Comparison of ENCODE assay signal across 12 cellular contexts in genomic region chr1:163202833-163203451, GRCh38. TPM values are rescaled to one million over a fixed set of nuclear protein-coding genes. Genes with fewer than 3 reads are reported as not detected.
DNase-seq lines count a peak whose midpoint lies in the region; ATAC-seq and TF ChIP-seq lines count a peak whose summit lies in the region.
"Had no signal": no experiment of that assay in that cellular context is flagged by ENCODE, and none has a peak within 500 bp of the region (broad histone marks: within the 10 kb centered on the region; RNA-seq: fewer than 3 reads in every experiment).

RGS5 (minus strand) TSS chr1:163202916; CDS start chr1:163202835, 81 bp downstream.

- CTCF ChIA-PET in IMR-90 (lab: Yijun Ruan, JAX), result interaction anchor here (1.7 kb wide), 1 partner anchor 28 kb away, joined by 7 read pairs; no protein-coding TSS in a partner anchor

- POLR2A ChIA-PET in IMR-90 (lab: Charles Lee; ENCODE audit: unreplicated experiment), result no interaction called here

- peak; percentile 40 for DNase-seq in IMR-90
- no peak for DNase-seq in lung (ENCODE audit: low spot score)
- DNase-seq in thoracic aorta (ENCODE audit: low spot score), result no peak
- no peak for DNase-seq in activated T-cell treated with anti-CD3 and anti-CD28 coated beads, Interleukin-2, amount 50 U/mL, for 1 hour
- no peak for DNase-seq in right lobe of liver
- DNase-seq: activated CD4-positive, alpha-beta T cell treated with anti-CD3 and anti-CD28 coated beads for 48 hours; effector CD8-positive, alpha-beta T cell; HCEC 1CT; NCI-H1930 had no signal

- peak within 1 kb of the TSS; percentile 83 for H4K91ac ChIP-seq in IMR-90 (ENCODE audit: insufficient read depth, low read depth, low read length)

- no peaks in the 10 kb centered on the region for H3K36me3 ChIP-seq in IMR-90 (ENCODE audit: control insufficient read depth, insufficient read depth, low read length)
- no peaks in the 10 kb centered on the region for H3K36me3 ChIP-seq in lung (ENCODE audit: control insufficient read depth in 2 of 2, insufficient read depth in 2 of 2, low read length in 2 of 2)
- H3K36me3 ChIP-seq in thoracic aorta, result no peaks in the 10 kb centered on the region
- no peaks in the 10 kb centered on the region for H3K36me3 ChIP-seq in right lobe of liver

- H3K27ac ChIP-seq in IMR-90 (ENCODE audit: insufficient read depth, low read length) (peak within 1 kb of the TSS; percentile 82), lung (ENCODE audit: low read depth in 1 of 2, low read length in 1 of 2) (peak within 1 kb of the TSS in 1 of 2 donors; percentile 71), thoracic aorta (peak within 1 kb of the TSS; percentile 81 to 87), right lobe of liver (no peak within 1 kb of the TSS)

- 20% methylated on average over 1 of the region's 4 CpGs; no CpG with 5 or more reads in 1 of the 2 experiments for WGBS in IMR-90 (ENCODE audit: extremely low coverage in 2 of 2, insufficient read length in 1 of 2), 2 experiments
- WGBS in lung, 2 donors, result 39 to 65% methylated on average over 4 of the region's 4 CpGs
- WGBS in right lobe of liver (ENCODE audit: insufficient coverage, low coverage, low lambda C conversion rate, missing lambda C conversion rate), result 63% methylated on average over 3 of the region's 4 CpGs

- TF ChIP-seq RAD21 in IMR-90 (IDR thresholded peaks at IDR 0.05; ENCODE audit: low read length), result no peak

- H2BK120ac ChIP-seq in IMR-90 (ENCODE audit: low read depth, low read length), result peak within 1 kb of the TSS; percentile 93

- TF ChIP-seq POLR2A in IMR-90 (IDR thresholded peaks at IDR 0.05; ENCODE audit: low read depth, low read length) (no peak), right lobe of liver (IDR thresholded peaks at IDR 0.05) (no peak)

- H3K4me1 ChIP-seq in IMR-90 (ENCODE audit: control insufficient read depth, insufficient read depth, low read length) (peaks cover 9% of the 10 kb centered on the region), lung (ENCODE audit: control insufficient read depth in 2 of 2, insufficient read depth in 2 of 2, low read length in 2 of 2) (peaks cover 0 to 4% of the 10 kb centered on the region in 2 donors), thoracic aorta (ENCODE audit: control insufficient read depth in 1 of 2, low read depth in 2 of 2) (peaks cover 0 to 34% of the 10 kb centered on the region in 2 donors), right lobe of liver (no peaks in the 10 kb centered on the region)

- peak within 1 kb of the TSS; percentile 85 for H2BK20ac ChIP-seq in IMR-90 (ENCODE audit: low read depth, low read length)

- H2BK15ac ChIP-seq in IMR-90 (ENCODE audit: low read depth, low read length), result peak within 1 kb of the TSS; percentile 92

- no peak for TF ChIP-seq CTCF in IMR-90 (conservative IDR thresholded peaks at IDR 0.05; ENCODE audit: low read depth, low read length)
- TF ChIP-seq CTCF in lung (IDR thresholded peaks at IDR 0.05; ENCODE audit: control extremely low read depth, extremely low read depth), result no peak
- no peak for TF ChIP-seq CTCF in thoracic aorta (IDR thresholded peaks at IDR 0.05)
- TF ChIP-seq CTCF in right lobe of liver (IDR thresholded peaks at IDR 0.05), result no peak

- H3K4me3 ChIP-seq in IMR-90 (ENCODE audit: insufficient read depth, low read depth, low read length), result no peak within 1 kb of the TSS
- peak within 1 kb of the TSS; percentile 16 for H3K4me3 ChIP-seq in lung
- H3K4me3 ChIP-seq in thoracic aorta, result peak within 1 kb of the TSS; percentile 81
- H3K4me3 ChIP-seq in right lobe of liver, result no peak within 1 kb of the TSS

- no peaks in the 10 kb centered on the region for H3K9me3 ChIP-seq in IMR-90 (ENCODE audit: control insufficient read depth, insufficient read depth, low read length)
- H3K9me3 ChIP-seq in lung (ENCODE audit: control insufficient read depth in 2 of 2, insufficient read depth in 1 of 2, low read length in 1 of 2), result no peaks in the 10 kb centered on the region
- H3K9me3 ChIP-seq in thoracic aorta, result no peaks in the 10 kb centered on the region
- H3K9me3 ChIP-seq in right lobe of liver, result no peaks in the 10 kb centered on the region

- H4K20me1 ChIP-seq in IMR-90 (ENCODE audit: insufficient read depth, low read length), result no peaks in the 10 kb centered on the region

- H4K8ac ChIP-seq in IMR-90 (ENCODE audit: low read depth in 2 of 2, low read length in 2 of 2), result peak within 1 kb of the TSS; percentile 60 to 97

- no peaks in the 10 kb centered on the region for H3K79me1 ChIP-seq in IMR-90 (ENCODE audit: low read depth in 1 of 2, low read length in 2 of 2)

- peak within 1 kb of the TSS; percentile 95 for H2AFZ ChIP-seq in IMR-90 (replicated peaks; ENCODE audit: low read length, poor library complexity)

- H3K23ac ChIP-seq in IMR-90 (ENCODE audit: low read depth, low read length), result peak within 1 kb of the TSS; percentile 94

- H3K27me3 ChIP-seq in IMR-90 (ENCODE audit: control insufficient read depth, insufficient read depth, low read length) (no peaks in the 10 kb centered on the region), lung (ENCODE audit: control insufficient read depth, insufficient read depth) (no peaks in the 10 kb centered on the region), thoracic aorta (replicated peaks; ENCODE audit: insufficient read depth) (no peaks in the 10 kb centered on the region), right lobe of liver (no peaks in the 10 kb centered on the region)

- peak within 1 kb of the TSS; percentile 76; the same call in 1 of the 2 replicates for H3K56ac ChIP-seq in IMR-90 (ENCODE audit: extremely low read depth, insufficient read depth, low read length)

- peak within 1 kb of the TSS; percentile 58 for H3K14ac ChIP-seq in IMR-90 (replicated peaks; ENCODE audit: low read depth, low read length)

- intact Hi-C loops in IMR-90 (cut with micrococcal nuclease), result no loop called here
- intact Hi-C loops in right lobe of liver (cut with DNase I), result no loop called here

- peak within 1 kb of the TSS; percentile 40 for H3K9ac ChIP-seq in IMR-90 (ENCODE audit: low read depth, low read length)

- BruUV-seq in IMR-90 (replicated peaks; lab: Mats Ljungman, UMichigan), result no TSS peak

- H4K5ac ChIP-seq in IMR-90 (ENCODE audit: low read depth, low read length), result peak within 1 kb of the TSS; percentile 78

- peaks cover 8% of the 10 kb centered on the region for H3K9me1 ChIP-seq in IMR-90 (ENCODE audit: insufficient read depth, low read length)

- dilution Hi-C loops in IMR-90 (cut with HindIII; ENCODE audit: low sequenced_read_pairs, unreplicated experiment), result no loop called here

- H2AK9ac ChIP-seq in IMR-90 (replicated peaks; ENCODE audit: low read depth, low read length, poor library complexity), result no peak within 1 kb of the TSS

- in situ Hi-C loops in IMR-90 (cut with MboI; ENCODE audit: low sequenced_read_pairs), result no loop called here

- H3K4ac ChIP-seq in IMR-90 (ENCODE audit: low read depth, low read length), result peak within 1 kb of the TSS; percentile 91

- peak within 1 kb of the TSS; percentile 91 for H2BK5ac ChIP-seq in IMR-90 (ENCODE audit: low read depth, low read length, poor library complexity, severe bottlenecking)

- ATAC-seq in IMR-90 (ENCODE audit: low read depth) (peak; percentile 89), esophagus mucosa (no peak), lung (ENCODE audit: insufficient read depth, low FRiP score) (no peak), thoracic aorta (ENCODE audit: insufficient number of reproducible peaks, low FRiP score, low read depth) (peak; percentile 91), HG02610 (IDR thresholded peaks at IDR 0.05; ENCODE audit: unreplicated experiment) (no peak), GM21423 (IDR thresholded peaks at IDR 0.05; ENCODE audit: unreplicated experiment) (no peak), right lobe of liver (no peak)

- peak within 1 kb of the TSS; percentile 78 for H3K4me2 ChIP-seq in IMR-90 (ENCODE audit: low read depth, low read length)

- peak within 1 kb of the TSS; percentile 91 for H2AK5ac ChIP-seq in IMR-90 (ENCODE audit: low read depth, low read length)

- peak within 1 kb of the TSS; percentile 97 for H3K18ac ChIP-seq in IMR-90 (ENCODE audit: low read depth, low read length)

TF ChIP-seq in IMR-90, 13 proteins besides CTCF, POLR2A, EP300 and RAD21:
- TF ChIP-seq RCOR1 (IDR thresholded peaks at IDR 0.05; ENCODE audit: insufficient replicate concordance, low read length) (no peak), CHD1 (IDR thresholded peaks at IDR 0.05; ENCODE audit: low read depth, low read length) (no peak), CEBPB (IDR thresholded peaks at IDR 0.05; ENCODE audit: low read depth, low read length) (no peak), RFX5 (IDR thresholded peaks at IDR 0.05; ENCODE audit: low read depth, low read length) (no peak)

RNA-seq across cellular contexts. Expression of gene RGS5, which starts in this region (rescaled TPM):
- total RNA-seq in IMR-90 (2012; rRNA removed) (14.2 and 40.0 TPM in 2 replicates), esophagus mucosa (28.3 TPM), lung (10 to 100 TPM; 63.9 to 77.2 TPM), thoracic aorta (1,000 to 10,000 TPM; 1,210 to 1,385 TPM), right lobe of liver (10 to 100 TPM in 2 of 6 experiments, 1 to 10 TPM in 4; 2.6 to 13.3 (median 8.2) TPM)
- polyA plus RNA-seq in IMR-90 (2012; rRNA removed) (21.4 and 23.7 TPM in 2 replicates), lung (10 to 100 TPM; 10.3 to 23.0 TPM)
- 8.3 and 11.3 TPM in 2 replicates for polyA plus RNA-seq in IMR-90 (2012; cell fraction: cytosol; rRNA removed)
- 1.8 and 9.9 TPM in 2 replicates for polyA plus RNA-seq in IMR-90 (2012; cell fraction: nucleus; rRNA removed; ENCODE audit: low replicate concordance)

Comparison
In these comparisons a context has a peak if more than half of its experiments do, and no peak if none do; other contexts are left out.
1. RNA of gene RGS5 (total RNA-seq): 1,210 to 1,385 TPM in thoracic aorta; 63.9 to 77.2 TPM in lung, 14.2 to 40.0 TPM in IMR-90, 28.3 TPM in esophagus mucosa (single experiment) and 2.6 to 13.3 TPM in right lobe of liver; every median in the first group is over 10 times any median in the second.
2. ATAC-seq: peak in IMR-90 (single experiment) and thoracic aorta (single experiment); none in esophagus mucosa (single experiment), lung (single experiment), HG02610 (single experiment), GM21423 (single experiment) and right lobe of liver (0 of 4).
3. H3K27ac ChIP-seq: peak in IMR-90 (single experiment) and thoracic aorta (2 of 2); none in right lobe of liver (0 of 3).
4. H3K4me3 ChIP-seq: peak in lung (single experiment) and thoracic aorta (single experiment); none in IMR-90 (single experiment) and right lobe of liver (0 of 3).